ENCODE assay signal across 8 cellular contexts in genomic region chr3:128112406-128112968, GRCh38. TPM values are rescaled to one million over a fixed set of nuclear protein-coding genes. Genes with fewer than 3 reads are reported as not detected.
DNase-seq lines count a peak whose midpoint lies in the region; ATAC-seq and TF ChIP-seq lines count a peak whose summit lies in the region.

No MANE protein-coding gene starts in this region.

- peaks cover 37% of the 10 kb centered on the region for H3K36me3 Mint-ChIP-seq in T-helper 1 cell treated with Interleukin-12 subunit alpha and Interleukin-12 subunit beta and Interleukin-4 antibody, amounts not matched to agents 30 μg/mL and 1 μg/mL, for 36 hours (ENCODE audit: low read depth)
- H3K36me3 Mint-ChIP-seq in chondrocyte (ENCODE audit: low read depth), result peaks cover 9% of the 10 kb centered on the region

- no peaks in the 10 kb centered on the region for H3K27me3 Mint-ChIP-seq in T-helper 1 cell treated with Interleukin-12 subunit alpha and Interleukin-12 subunit beta and Interleukin-4 antibody, amounts not matched to agents 30 μg/mL and 1 μg/mL, for 36 hours (ENCODE audit: low read depth)
- H3K27me3 Mint-ChIP-seq in chondrocyte (ENCODE audit: low read depth), result no peaks in the 10 kb centered on the region

- TF ChIP-seq CTCF in chondrocyte (IDR thresholded peaks at IDR 0.05), result peak; percentile 43

- ATAC-seq in GM21723 (IDR thresholded peaks at IDR 0.05; ENCODE audit: unreplicated experiment), result no peak
- ATAC-seq in GM21737 (IDR thresholded peaks at IDR 0.05; ENCODE audit: unreplicated experiment), result no peak

- DNase-seq in activated naive CD4-positive, alpha-beta T cell treated with Interleukin-2 at 50 U/mL for 16 hours, result peak; percentile 53
- DNase-seq in activated naive CD4-positive, alpha-beta T cell treated with anti-CD3 and anti-CD28 coated beads, Interleukin-2, amount 50 U/mL, for 16 hours, result no peak
- DNase-seq in chondrocyte (ENCODE audit: low spot score) (no peak), germinal center (ENCODE audit: low spot score) (no peak)
- DNase-seq in stimulated activated CD4-positive, alpha-beta T cell treated with anti-CD3 and anti-CD28 coated beads, Interleukin-15, amount 100 ng/mL, for 24 hours, result peak; percentile 53

- H3K9me3 Mint-ChIP-seq in T-helper 1 cell treated with Interleukin-12 subunit alpha and Interleukin-12 subunit beta and Interleukin-4 antibody, amounts not matched to agents 30 μg/mL and 1 μg/mL, for 36 hours, result no peaks in the 10 kb centered on the region
- H3K9me3 Mint-ChIP-seq in chondrocyte (ENCODE audit: low read depth), result no peaks in the 10 kb centered on the region

- peak overlapping the region; percentile 90 for H3K27ac Mint-ChIP-seq in T-helper 1 cell treated with Interleukin-12 subunit alpha and Interleukin-12 subunit beta and Interleukin-4 antibody, amounts not matched to agents 30 μg/mL and 1 μg/mL, for 36 hours
- H3K27ac Mint-ChIP-seq in chondrocyte (ENCODE audit: unreplicated experiment), result peak overlapping the region; percentile 85

- peak overlapping the region; percentile 12 for H3K4me3 Mint-ChIP-seq in T-helper 1 cell treated with Interleukin-12 subunit alpha and Interleukin-12 subunit beta and Interleukin-4 antibody, amounts not matched to agents 30 μg/mL and 1 μg/mL, for 36 hours
- H3K4me3 Mint-ChIP-seq in chondrocyte (ENCODE audit: unreplicated experiment), result no peak overlapping the region

- peaks cover 30% of the 10 kb centered on the region for H3K4me1 Mint-ChIP-seq in T-helper 1 cell treated with Interleukin-12 subunit alpha and Interleukin-12 subunit beta and Interleukin-4 antibody, amounts not matched to agents 30 μg/mL and 1 μg/mL, for 36 hours (ENCODE audit: low read depth)
- peaks cover 29% of the 10 kb centered on the region for H3K4me1 Mint-ChIP-seq in chondrocyte (ENCODE audit: low read depth)

RNA-seq across cellular contexts. Expression of gene RUVBL1, which starts 11.1 kb away (rescaled TPM):
- 18.8 to 32.1 TPM (median 19.5 TPM) in 3 replicates for total RNA-seq in chondrocyte

RNA-seq across cellular contexts. Expression of gene EEFSEC, which starts 40.8 kb away (rescaled TPM):
- 12.2 to 20.8 TPM (median 12.5 TPM) in 3 replicates for total RNA-seq in chondrocyte

Comparison
In these comparisons a context has a peak if more than half of its experiments do, and no peak if none do; other contexts are left out.
1. DNase-seq: peak in activated naive CD4-positive, alpha-beta T cell treated with Interleukin-2 at 50 U/mL for 16 hours (single experiment) and stimulated activated CD4-positive, alpha-beta T cell treated with anti-CD3 and anti-CD28 coated beads, Interleukin-15, amount 100 ng/mL, for 24 hours (single experiment); none in activated naive CD4-positive, alpha-beta T cell treated with anti-CD3 and anti-CD28 coated beads, Interleukin-2, amount 50 U/mL, for 16 hours (single experiment), chondrocyte (single experiment) and germinal center (single experiment).